In genomic region chr17:75207050-75207407, GRCh38 we compare ENCODE assay signal across 1 cellular context.
A peak's percentile ranks its signal among the peaks of the same experiment; 100 is the strongest.
TF ChIP-seq lines count a peak whose summit lies in the region.

No MANE protein-coding gene starts in this region.

TF ChIP-seq in HepG2, 621 proteins besides CTCF, POLR2A, EP300 and RAD21:
- TF ChIP-seq ZNF670 (CRISPR knock-in tag; IDR thresholded peaks at IDR 0.05; ENCODE audit: borderline replicate concordance) (0 out of 2 replicates have a peak, but pooled peaks have one; percentile 12), SP4 (CRISPR knock-in tag; IDR thresholded peaks at IDR 0.05) (0 out of 2 replicates have a peak, but pooled peaks have one; percentile 23), ZNF770 (CRISPR knock-in tag; IDR thresholded peaks at IDR 0.05) (0 out of 2 replicates have a peak, but pooled peaks have one; percentile 22), ZFP82 (CRISPR knock-in tag; IDR thresholded peaks at IDR 0.05; ENCODE audit: borderline replicate concordance) (0 out of 2 replicates have a peak, but pooled peaks have one; percentile 33), ZNF441 (CRISPR knock-in tag; IDR thresholded peaks at IDR 0.05; ENCODE audit: borderline replicate concordance) (peak; percentile 94)
- TF ChIP-seq, protein P1, sequence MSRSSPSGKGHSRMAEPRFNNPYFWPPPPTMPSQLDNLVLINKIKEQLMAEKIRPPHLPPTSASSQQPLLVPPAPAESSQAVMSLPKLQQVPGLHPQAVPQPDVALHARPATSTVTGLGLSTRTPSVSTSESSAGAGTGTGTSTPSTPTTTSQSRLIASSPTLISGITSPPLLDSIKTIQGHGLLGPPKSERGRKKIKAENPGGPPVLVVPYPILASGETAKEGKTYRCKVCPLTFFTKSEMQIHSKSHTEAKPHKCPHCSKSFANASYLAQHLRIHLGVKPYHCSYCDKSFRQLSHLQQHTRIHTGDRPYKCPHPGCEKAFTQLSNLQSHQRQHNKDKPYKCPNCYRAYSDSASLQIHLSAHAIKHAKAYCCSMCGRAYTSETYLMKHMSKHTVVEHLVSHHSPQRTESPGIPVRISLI (CRISPR knock-in tag; IDR thresholded peaks at IDR 0.05; ENCODE audit: borderline replicate concordance) = peak; percentile 60; the same call in 1 of the 2 replicates
